ENCODE assay signal across 1 cellular context in genomic region chr11:86999859-87000753, GRCh38.
TF ChIP-seq lines count a peak whose summit lies in the region.

No MANE protein-coding gene starts in this region.

TF ChIP-seq in GM23338, 12 proteins besides CTCF, POLR2A, EP300 and RAD21 (continued from another document):
- TF ChIP-seq, protein P1, sequence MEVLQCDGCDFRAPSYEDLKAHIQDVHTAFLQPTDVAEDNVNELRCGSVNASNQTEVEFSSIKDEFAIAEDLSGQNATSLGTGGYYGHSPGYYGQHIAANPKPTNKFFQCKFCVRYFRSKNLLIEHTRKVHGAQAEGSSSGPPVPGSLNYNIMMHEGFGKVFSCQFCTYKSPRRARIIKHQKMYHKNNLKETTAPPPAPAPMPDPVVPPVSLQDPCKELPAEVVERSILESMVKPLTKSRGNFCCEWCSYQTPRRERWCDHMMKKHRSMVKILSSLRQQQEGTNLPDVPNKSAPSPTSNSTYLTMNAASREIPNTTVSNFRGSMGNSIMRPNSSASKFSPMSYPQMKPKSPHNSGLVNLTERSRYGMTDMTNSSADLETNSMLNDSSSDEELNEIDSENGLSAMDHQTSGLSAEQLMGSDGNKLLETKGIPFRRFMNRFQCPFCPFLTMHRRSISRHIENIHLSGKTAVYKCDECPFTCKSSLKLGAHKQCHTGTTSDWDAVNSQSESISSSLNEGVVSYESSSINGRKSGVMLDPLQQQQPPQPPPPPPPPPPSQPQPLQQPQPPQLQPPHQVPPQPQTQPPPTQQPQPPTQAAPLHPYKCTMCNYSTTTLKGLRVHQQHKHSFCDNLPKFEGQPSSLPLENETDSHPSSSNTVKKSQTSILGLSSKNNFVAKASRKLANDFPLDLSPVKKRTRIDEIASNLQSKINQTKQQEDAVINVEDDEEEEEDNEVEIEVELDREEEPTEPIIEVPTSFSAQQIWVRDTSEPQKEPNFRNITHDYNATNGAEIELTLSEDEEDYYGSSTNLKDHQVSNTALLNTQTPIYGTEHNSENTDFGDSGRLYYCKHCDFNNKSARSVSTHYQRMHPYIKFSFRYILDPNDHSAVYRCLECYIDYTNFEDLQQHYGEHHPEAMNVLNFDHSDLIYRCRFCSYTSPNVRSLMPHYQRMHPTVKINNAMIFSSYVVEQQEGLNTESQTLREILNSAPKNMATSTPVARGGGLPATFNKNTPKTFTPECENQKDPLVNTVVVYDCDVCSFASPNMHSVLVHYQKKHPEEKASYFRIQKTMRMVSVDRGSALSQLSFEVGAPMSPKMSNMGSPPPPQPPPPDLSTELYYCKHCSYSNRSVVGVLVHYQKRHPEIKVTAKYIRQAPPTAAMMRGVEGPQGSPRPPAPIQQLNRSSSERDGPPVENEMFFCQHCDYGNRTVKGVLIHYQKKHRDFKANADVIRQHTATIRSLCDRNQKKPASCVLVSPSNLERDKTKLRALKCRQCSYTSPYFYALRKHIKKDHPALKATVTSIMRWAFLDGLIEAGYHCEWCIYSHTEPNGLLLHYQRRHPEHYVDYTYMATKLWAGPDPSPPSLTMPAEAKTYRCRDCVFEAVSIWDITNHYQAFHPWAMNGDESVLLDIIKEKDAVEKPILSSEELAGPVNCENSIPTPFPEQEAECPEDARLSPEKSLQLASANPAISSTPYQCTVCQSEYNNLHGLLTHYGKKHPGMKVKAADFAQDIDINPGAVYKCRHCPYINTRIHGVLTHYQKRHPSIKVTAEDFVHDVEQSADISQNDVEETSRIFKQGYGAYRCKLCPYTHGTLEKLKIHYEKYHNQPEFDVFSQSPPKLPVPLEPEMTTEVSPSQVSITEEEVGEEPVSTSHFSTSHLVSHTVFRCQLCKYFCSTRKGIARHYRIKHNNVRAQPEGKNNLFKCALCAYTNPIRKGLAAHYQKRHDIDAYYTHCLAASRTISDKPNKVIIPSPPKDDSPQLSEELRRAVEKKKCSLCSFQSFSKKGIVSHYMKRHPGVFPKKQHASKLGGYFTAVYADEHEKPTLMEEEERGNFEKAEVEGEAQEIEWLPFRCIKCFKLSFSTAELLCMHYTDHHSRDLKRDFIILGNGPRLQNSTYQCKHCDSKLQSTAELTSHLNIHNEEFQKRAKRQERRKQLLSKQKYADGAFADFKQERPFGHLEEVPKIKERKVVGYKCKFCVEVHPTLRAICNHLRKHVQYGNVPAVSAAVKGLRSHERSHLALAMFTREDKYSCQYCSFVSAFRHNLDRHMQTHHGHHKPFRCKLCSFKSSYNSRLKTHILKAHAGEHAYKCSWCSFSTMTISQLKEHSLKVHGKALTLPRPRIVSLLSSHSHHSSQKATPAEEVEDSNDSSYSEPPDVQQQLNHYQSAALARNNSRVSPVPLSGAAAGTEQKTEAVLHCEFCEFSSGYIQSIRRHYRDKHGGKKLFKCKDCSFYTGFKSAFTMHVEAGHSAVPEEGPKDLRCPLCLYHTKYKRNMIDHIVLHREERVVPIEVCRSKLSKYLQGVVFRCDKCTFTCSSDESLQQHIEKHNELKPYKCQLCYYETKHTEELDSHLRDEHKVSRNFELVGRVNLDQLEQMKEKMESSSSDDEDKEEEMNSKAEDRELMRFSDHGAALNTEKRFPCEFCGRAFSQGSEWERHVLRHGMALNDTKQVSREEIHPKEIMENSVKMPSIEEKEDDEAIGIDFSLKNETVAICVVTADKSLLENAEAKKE (CRISPR knock-in tag; IDR thresholded peaks at IDR 0.05) = no peak
- TF ChIP-seq, protein P2, sequence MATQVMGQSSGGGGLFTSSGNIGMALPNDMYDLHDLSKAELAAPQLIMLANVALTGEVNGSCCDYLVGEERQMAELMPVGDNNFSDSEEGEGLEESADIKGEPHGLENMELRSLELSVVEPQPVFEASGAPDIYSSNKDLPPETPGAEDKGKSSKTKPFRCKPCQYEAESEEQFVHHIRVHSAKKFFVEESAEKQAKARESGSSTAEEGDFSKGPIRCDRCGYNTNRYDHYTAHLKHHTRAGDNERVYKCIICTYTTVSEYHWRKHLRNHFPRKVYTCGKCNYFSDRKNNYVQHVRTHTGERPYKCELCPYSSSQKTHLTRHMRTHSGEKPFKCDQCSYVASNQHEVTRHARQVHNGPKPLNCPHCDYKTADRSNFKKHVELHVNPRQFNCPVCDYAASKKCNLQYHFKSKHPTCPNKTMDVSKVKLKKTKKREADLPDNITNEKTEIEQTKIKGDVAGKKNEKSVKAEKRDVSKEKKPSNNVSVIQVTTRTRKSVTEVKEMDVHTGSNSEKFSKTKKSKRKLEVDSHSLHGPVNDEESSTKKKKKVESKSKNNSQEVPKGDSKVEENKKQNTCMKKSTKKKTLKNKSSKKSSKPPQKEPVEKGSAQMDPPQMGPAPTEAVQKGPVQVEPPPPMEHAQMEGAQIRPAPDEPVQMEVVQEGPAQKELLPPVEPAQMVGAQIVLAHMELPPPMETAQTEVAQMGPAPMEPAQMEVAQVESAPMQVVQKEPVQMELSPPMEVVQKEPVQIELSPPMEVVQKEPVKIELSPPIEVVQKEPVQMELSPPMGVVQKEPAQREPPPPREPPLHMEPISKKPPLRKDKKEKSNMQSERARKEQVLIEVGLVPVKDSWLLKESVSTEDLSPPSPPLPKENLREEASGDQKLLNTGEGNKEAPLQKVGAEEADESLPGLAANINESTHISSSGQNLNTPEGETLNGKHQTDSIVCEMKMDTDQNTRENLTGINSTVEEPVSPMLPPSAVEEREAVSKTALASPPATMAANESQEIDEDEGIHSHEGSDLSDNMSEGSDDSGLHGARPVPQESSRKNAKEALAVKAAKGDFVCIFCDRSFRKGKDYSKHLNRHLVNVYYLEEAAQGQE (IDR thresholded peaks at IDR 0.05; ENCODE audit: unreplicated experiment) = no peak
- TF ChIP-seq STAT1 (IDR thresholded peaks at IDR 0.05; ENCODE audit: unreplicated experiment) (no peak), EZH2phosphoT487 (IDR thresholded peaks at IDR 0.05; ENCODE audit: unreplicated experiment) (no peak), ZNF114 (CRISPR knock-in tag; IDR thresholded peaks at IDR 0.05) (no peak), JUNB (IDR thresholded peaks at IDR 0.05; ENCODE audit: unreplicated experiment) (no peak), ZNF331 (CRISPR knock-in tag; IDR thresholded peaks at IDR 0.05; ENCODE audit: low read depth) (no peak), POLR2AphosphoS5 (IDR thresholded peaks at IDR 0.05; ENCODE audit: low read depth) (no peak), CREB1 (CRISPR knock-in tag; IDR thresholded peaks at IDR 0.05; ENCODE audit: low read depth) (no peak), NANOG (IDR thresholded peaks at IDR 0.05; ENCODE audit: borderline replicate concordance) (no peak)
